ENCODE assay signal across 22 cellular contexts in genomic region chr16:58039829-58040495, GRCh38.
"Had no signal": no experiment of that assay in that cellular context is flagged by ENCODE, and none has a peak within 500 bp of the region (broad histone marks: within the 10 kb centered on the region; RNA-seq: fewer than 3 reads in every experiment).

No MANE protein-coding gene starts in this region.

- H3K4me1 ChIP-seq: left lung, pancreas, right lobe of liver, vagina had no signal

- H3K4me1 Mint-ChIP-seq: naive thymus-derived CD4-positive, alpha-beta T cell; nephron; stimulated activated naive B cell treated with anti-CD40 and anti-IgM and Interleukin-4, amounts not matched to agents 10 μg/mL and 1 μg/mL and 100 μg/mL, for 72 hours had no signal

- H3K4me3 Mint-ChIP-seq: effector memory CD8-positive, alpha-beta T cell; naive thymus-derived CD4-positive, alpha-beta T cell; nephron; stimulated activated naive B cell treated with anti-CD40 and anti-IgM and Interleukin-4, amounts not matched to agents 10 μg/mL and 1 μg/mL and 100 μg/mL, for 72 hours; stimulated activated naive CD8-positive, alpha-beta T cell treated with anti-CD3 and anti-CD28 coated beads, Interleukin-15, Interleukin-2, amounts not matched to agents 100 ng/mL and 50 ng/mL, for 24 hours had no signal

- H3K27me3 Mint-ChIP-seq: effector memory CD8-positive, alpha-beta T cell; naive thymus-derived CD4-positive, alpha-beta T cell; progenitor cell of endocrine pancreas; stimulated activated naive CD8-positive, alpha-beta T cell treated with anti-CD3 and anti-CD28 coated beads, Interleukin-15, Interleukin-2, amounts not matched to agents 100 ng/mL and 50 ng/mL, for 24 hours had no signal

- H3K27ac Mint-ChIP-seq: effector memory CD8-positive, alpha-beta T cell; nephron; progenitor cell of endocrine pancreas; stimulated activated naive B cell treated with anti-CD40 and anti-IgM and Interleukin-4, amounts not matched to agents 10 μg/mL and 1 μg/mL and 100 μg/mL, for 72 hours; stimulated activated naive CD8-positive, alpha-beta T cell treated with anti-CD3 and anti-CD28 coated beads, Interleukin-15, Interleukin-2, amounts not matched to agents 100 ng/mL and 50 ng/mL, for 24 hours had no signal

- H3K4me3 ChIP-seq: left lung, pancreas, right lobe of liver, thoracic aorta, tibial nerve, vagina had no signal

- DNase-seq: cortex of kidney; effector memory CD8-positive, alpha-beta T cell; mesenchymal stem cell; midbrain; naive thymus-derived CD4-positive, alpha-beta T cell; occipital lobe; small intestine; stimulated activated CD4-positive, alpha-beta T cell treated with anti-CD3 and anti-CD28 coated beads, Interleukin-15, amount 100 ng/mL, for 24 hours; stimulated activated CD4-positive, alpha-beta T cell treated with anti-CD3 and anti-CD28 coated beads, Interleukin-2, amount 100 ng/mL, for 48 hours; stimulated activated naive B cell treated with anti-CD40 and anti-IgM and Interleukin-4, amounts not matched to agents 10 μg/mL and 1 μg/mL and 100 μg/mL, for 72 hours had no signal

- H3K27ac ChIP-seq: left lung, pancreas, right lobe of liver, thoracic aorta, tibial nerve, vagina had no signal

- ATAC-seq: effector memory CD8-positive, alpha-beta T cell; left lung; naive thymus-derived CD4-positive, alpha-beta T cell; pancreas; right lobe of liver; stimulated activated naive B cell treated with anti-CD40 and anti-IgM and Interleukin-4, amounts not matched to agents 10 μg/mL and 1 μg/mL and 100 μg/mL, for 72 hours had no signal

- H3K27me3 ChIP-seq: left lung, pancreas, right lobe of liver, tibial nerve, vagina had no signal

- FAIRE-seq: endometrium, frontal cortex, keratinocyte, pancreas, small intestine had no signal

- H3K9me3 ChIP-seq: left lung, pancreas, right lobe of liver, thoracic aorta, tibial nerve, vagina had no signal

- H3K9me3 Mint-ChIP-seq: effector memory CD8-positive, alpha-beta T cell; naive thymus-derived CD4-positive, alpha-beta T cell; nephron; stimulated activated naive B cell treated with anti-CD40 and anti-IgM and Interleukin-4, amounts not matched to agents 10 μg/mL and 1 μg/mL and 100 μg/mL, for 72 hours; stimulated activated naive CD8-positive, alpha-beta T cell treated with anti-CD3 and anti-CD28 coated beads, Interleukin-15, Interleukin-2, amounts not matched to agents 100 ng/mL and 50 ng/mL, for 24 hours had no signal

- H3K36me3 ChIP-seq: thoracic aorta, vagina had no signal

- H3K36me3 Mint-ChIP-seq: naive thymus-derived CD4-positive, alpha-beta T cell; stimulated activated naive B cell treated with anti-CD40 and anti-IgM and Interleukin-4, amounts not matched to agents 10 μg/mL and 1 μg/mL and 100 μg/mL, for 72 hours had no signal
